Comparison of ENCODE assay signal across 10 cellular contexts in genomic region chr14:89270439-89271227, GRCh38.
DNase-seq lines count a peak whose midpoint lies in the region; ATAC-seq and FAIRE-seq lines count a peak whose summit lies in the region.
"Had no signal": no experiment of that assay in that cellular context is flagged by ENCODE, and none has a peak within 500 bp of the region (broad histone marks: within the 10 kb centered on the region; RNA-seq: fewer than 3 reads in every experiment).

No MANE protein-coding gene starts in this region.

- no peaks in the 10 kb centered on the region for H3K27me3 ChIP-seq in small intestine (ENCODE audit: control insufficient read depth in 2 of 2, insufficient read depth in 2 of 2, low read length in 2 of 2)
- H3K27me3 ChIP-seq in H7 (ENCODE audit: control insufficient read depth, insufficient read depth, low read length), result no peaks in the 10 kb centered on the region
- H3K27me3 ChIP-seq: esophagus muscularis mucosa had no signal

- no peaks in the 10 kb centered on the region for H3K27me3 Mint-ChIP-seq in activated T-helper 2 cell treated with anti-CD3 and anti-CD28 coated beads, Interferon-gamma antibody, Interleukin-2, Interleukin-4, amounts not matched to agents 10 μg/mL and 5 μg/mL and 100 μg/mL, durations not matched to agents 14 hours and 24 hours and 36 hours (ENCODE audit: low read depth)

- no peak for DNase-seq in activated T-helper 2 cell treated with anti-CD3 and anti-CD28 coated beads, Interferon-gamma antibody, Interleukin-2, Interleukin-4, amounts not matched to agents 10 μg/mL and 5 μg/mL and 100 μg/mL, durations not matched to agents 14 hours and 24 hours and 36 hours (ENCODE audit: low spot score)
- DNase-seq in small intestine (peak; percentile 96), occipital lobe (lab: John Stamatoyannopoulos, UW) (no peak), cortex of kidney (lab: John Stamatoyannopoulos, UW) (no peak), H7 (no peak)
- DNase-seq in effector CD8-positive, alpha-beta T cell (lab: John Stamatoyannopoulos, UW), result no peak

- WGBS in small intestine, 3 donors, result 17 to 59% (median 32%) methylated on average over 7 of the region's 7 CpGs

- ATAC-seq in GM18907 (IDR thresholded peaks at IDR 0.05; ENCODE audit: unreplicated experiment) (peak; percentile 69), HG02885 (IDR thresholded peaks at IDR 0.05; ENCODE audit: poor library complexity, unreplicated experiment) (peak; percentile 63)
- ATAC-seq: K562 had no signal

- peaks cover 62% of the 10 kb centered on the region for H3K4me1 Mint-ChIP-seq in activated T-helper 2 cell treated with anti-CD3 and anti-CD28 coated beads, Interferon-gamma antibody, Interleukin-2, Interleukin-4, amounts not matched to agents 10 μg/mL and 5 μg/mL and 100 μg/mL, durations not matched to agents 14 hours and 24 hours and 36 hours (ENCODE audit: low read depth)

- H3K9me3 Mint-ChIP-seq in activated T-helper 2 cell treated with anti-CD3 and anti-CD28 coated beads, Interferon-gamma antibody, Interleukin-2, Interleukin-4, amounts not matched to agents 10 μg/mL and 5 μg/mL and 100 μg/mL, durations not matched to agents 14 hours and 24 hours and 36 hours, result no peaks in the 10 kb centered on the region

- no peak overlapping the region for H3K4me3 ChIP-seq in small intestine (ENCODE audit: low read depth in 1 of 2, low read length in 2 of 2)
- H3K4me3 ChIP-seq in H7 (ENCODE audit: insufficient read depth, low read depth, low read length), result no peak overlapping the region
- H3K4me3 ChIP-seq: esophagus muscularis mucosa, K562 had no signal

- H3K9me3 ChIP-seq in small intestine (ENCODE audit: control insufficient read depth, low read depth), result no peaks in the 10 kb centered on the region
- H3K9me3 ChIP-seq: esophagus muscularis mucosa had no signal

- FAIRE-seq in small intestine (lab: Jason Lieb, UNC), result no peak
- FAIRE-seq: K562 had no signal

- H3K36me3 Mint-ChIP-seq in activated T-helper 2 cell treated with anti-CD3 and anti-CD28 coated beads, Interferon-gamma antibody, Interleukin-2, Interleukin-4, amounts not matched to agents 10 μg/mL and 5 μg/mL and 100 μg/mL, durations not matched to agents 14 hours and 24 hours and 36 hours (ENCODE audit: low read depth), result peaks cover 47% of the 10 kb centered on the region

- H3K4me1 ChIP-seq in small intestine (ENCODE audit: control insufficient read depth in 2 of 2, insufficient read depth in 1 of 2, low read depth in 1 of 2, low read length in 1 of 2), result peaks cover 0 to 4% of the 10 kb centered on the region in 2 donors

- H3K27ac ChIP-seq in small intestine (ENCODE audit: low read depth in 1 of 2, low read length in 1 of 2), result peak overlapping the region in 1 of 2 donors; percentile 28
- H3K27ac ChIP-seq: esophagus muscularis mucosa had no signal

- no peak overlapping the region for H3K4me3 Mint-ChIP-seq in activated T-helper 2 cell treated with anti-CD3 and anti-CD28 coated beads, Interferon-gamma antibody, Interleukin-2, Interleukin-4, amounts not matched to agents 10 μg/mL and 5 μg/mL and 100 μg/mL, durations not matched to agents 14 hours and 24 hours and 36 hours (ENCODE audit: low read depth)

- intact Hi-C loops in activated T-helper 2 cell treated with anti-CD3 and anti-CD28 coated beads, Interferon-gamma antibody, Interleukin-2, Interleukin-4, amounts not matched to agents 10 μg/mL and 5 μg/mL and 100 μg/mL, durations not matched to agents 14 hours and 24 hours and 36 hours (cut with micrococcal nuclease), result loop anchor here (10.0 kb wide), 1 partner anchor 234 kb away; no protein-coding TSS in a partner anchor

- H3K36me3 ChIP-seq in small intestine (ENCODE audit: control insufficient read depth in 2 of 2, insufficient read depth in 2 of 2, low read length in 2 of 2) (peaks cover 2 to 3% of the 10 kb centered on the region in 2 donors), H7 (replicated peaks; ENCODE audit: control insufficient read depth, insufficient read depth, low read length) (peaks cover 4% of the 10 kb centered on the region)
- H3K36me3 ChIP-seq: esophagus muscularis mucosa had no signal

- H3K27ac Mint-ChIP-seq in activated T-helper 2 cell treated with anti-CD3 and anti-CD28 coated beads, Interferon-gamma antibody, Interleukin-2, Interleukin-4, amounts not matched to agents 10 μg/mL and 5 μg/mL and 100 μg/mL, durations not matched to agents 14 hours and 24 hours and 36 hours, result peak overlapping the region; percentile 14
